15 cellular contexts compared by ENCODE assay signal in the genomic region with DNA sequence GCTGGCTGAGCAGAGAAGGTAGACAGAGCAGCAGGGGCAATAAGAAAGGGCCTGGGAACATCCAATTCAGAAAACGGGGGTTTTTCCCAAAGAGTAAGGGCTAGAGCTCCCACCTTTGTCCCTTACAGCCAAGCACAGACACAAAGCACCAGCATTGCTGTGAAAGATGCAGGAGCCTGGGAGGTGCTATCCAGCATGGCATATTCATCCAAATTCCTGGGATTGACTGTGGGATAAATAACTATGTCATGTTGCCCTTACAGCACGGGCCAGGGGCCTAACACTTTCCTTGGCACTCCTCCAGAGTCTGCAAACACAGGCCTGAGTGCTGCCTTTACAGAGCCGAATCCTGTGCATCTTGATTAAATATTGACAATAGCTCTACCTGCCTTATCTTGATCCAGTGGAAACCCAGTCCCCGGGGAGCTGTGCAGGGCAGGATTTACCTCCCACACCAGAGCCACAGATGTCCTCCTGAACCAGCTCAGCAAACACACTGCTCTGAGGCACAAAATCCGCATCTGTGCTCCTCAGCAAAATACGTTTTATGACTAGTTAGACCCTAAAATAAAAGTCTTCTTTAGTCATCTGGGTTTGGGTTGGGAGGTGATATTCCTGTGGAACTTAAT. TPM values are rescaled to one million over a fixed set of nuclear protein-coding genes. Genes with fewer than 3 reads are reported as not detected.
DNase-seq lines count a peak whose midpoint lies in the region; ATAC-seq and TF ChIP-seq lines count a peak whose summit lies in the region.
"Had no signal": no experiment of that assay in that cellular context is flagged by ENCODE, and none has a peak within 500 bp of the region (broad histone marks: within the 10 kb centered on the region; RNA-seq: fewer than 3 reads in every experiment).

No MANE protein-coding gene starts in this region.

- CTCF ChIA-PET in PC-3 (lab: Charles Lee), result no interaction called here

- TF ChIP-seq POLR2A in GM18505 (IDR thresholded peaks at IDR 0.05; ENCODE audit: borderline replicate concordance, extremely low read depth, insufficient read depth, insufficient read length), result no peak

- H3K9me2 ChIP-seq in PC-3 (replicated peaks; ENCODE audit: low read length), result no peaks in the 10 kb centered on the region

- peaks cover 21% of the 10 kb centered on the region; the same call in 1 of the 2 replicates for H3K27me3 ChIP-seq in PC-3 (ENCODE audit: low read length)
- H3K27me3 ChIP-seq in lower lobe of right lung (ENCODE audit: low read depth), result no peaks in the 10 kb centered on the region

- H3K4me1 ChIP-seq in PC-3 (ENCODE audit: insufficient read depth, low read length) (no peaks in the 10 kb centered on the region), lower lobe of right lung (peaks cover 19% of the 10 kb centered on the region)
- H3K4me1 ChIP-seq: BE2C had no signal

- H3K36me3 ChIP-seq in PC-3 (ENCODE audit: low read depth, low read length) (no peaks in the 10 kb centered on the region), lower lobe of right lung (no peaks in the 10 kb centered on the region)
- H3K36me3 ChIP-seq: BE2C had no signal

- H3F3A ChIP-seq in PC-3 (ENCODE audit: low read length, unreplicated experiment), result no peaks in the 10 kb centered on the region

- H3K27me3 Mint-ChIP-seq in glutamatergic neuron (ENCODE audit: unreplicated experiment), result no peaks in the 10 kb centered on the region
- H3K27me3 Mint-ChIP-seq: activated naive CD8-positive, alpha-beta T cell; stimulated activated naive CD8-positive, alpha-beta T cell treated with anti-CD3 and anti-CD28 coated beads, Interleukin-15, Interleukin-2, amounts not matched to agents 100 ng/mL and 50 ng/mL, for 24 hours had no signal

- BruUV-seq in PC-3 (replicated peaks; lab: Mats Ljungman, UMichigan), result no TSS peak

- no peak overlapping the region for H3K4me3 Mint-ChIP-seq in glutamatergic neuron (ENCODE audit: unreplicated experiment)
- H3K4me3 Mint-ChIP-seq: activated CD8-positive, alpha-beta memory T cell treated with anti-CD3 and anti-CD28 coated beads, Interleukin-2, amount 10 ng/mL, durations not matched to agents 7 days and 5 days; activated naive CD8-positive, alpha-beta T cell; stimulated activated naive CD8-positive, alpha-beta T cell treated with anti-CD3 and anti-CD28 coated beads, Interleukin-15, Interleukin-2, amounts not matched to agents 100 ng/mL and 50 ng/mL, for 24 hours had no signal

- H3K36me3 Mint-ChIP-seq in glutamatergic neuron (ENCODE audit: unreplicated experiment), result no peaks in the 10 kb centered on the region
- H3K36me3 Mint-ChIP-seq: activated CD8-positive, alpha-beta memory T cell treated with anti-CD3 and anti-CD28 coated beads, Interleukin-2, amount 10 ng/mL, durations not matched to agents 7 days and 5 days had no signal

- H3K9ac ChIP-seq in PC-3 (ENCODE audit: low read length), result no peak overlapping the region

- peaks cover 2% of the 10 kb centered on the region for H3K4me1 Mint-ChIP-seq in glutamatergic neuron (ENCODE audit: low read depth, unreplicated experiment)
- H3K4me1 Mint-ChIP-seq: activated CD8-positive, alpha-beta memory T cell treated with anti-CD3 and anti-CD28 coated beads, Interleukin-2, amount 10 ng/mL, durations not matched to agents 7 days and 5 days had no signal

- POLR2A ChIA-PET in PC-3 (lab: Charles Lee; ENCODE audit: unreplicated experiment), result no interaction called here

- DNase-seq in DMS 273 (lab: John Stamatoyannopoulos, UW; ENCODE audit: unreplicated experiment) (peak; percentile 58), NCI-H2029 (lab: John Stamatoyannopoulos, UW) (peak; percentile 90), PC-3 (peak; percentile 61), lower lobe of right lung (no peak), glutamatergic neuron (no peak), KG1 (lab: John Stamatoyannopoulos, UW) (no peak)
- DNase-seq: activated CD8-positive, alpha-beta memory T cell treated with anti-CD3 and anti-CD28 coated beads, Interleukin-2, amount 10 ng/mL, durations not matched to agents 7 days and 5 days; BE2C; retina had no signal

- H3K9me3 ChIP-seq in PC-3 (ENCODE audit: low read length), result no peaks in the 10 kb centered on the region
- no peaks in the 10 kb centered on the region for H3K9me3 ChIP-seq in lower lobe of right lung
- H3K9me3 ChIP-seq: BE2C had no signal

- H3K9me3 Mint-ChIP-seq in glutamatergic neuron (ENCODE audit: unreplicated experiment), result no peaks in the 10 kb centered on the region

- TF ChIP-seq CTCF in PC-3 (conservative IDR thresholded peaks at IDR 0.05; ENCODE audit: low read depth, low read length) (no peak), lower lobe of right lung (IDR thresholded peaks at IDR 0.05) (no peak), glutamatergic neuron (IDR thresholded peaks at IDR 0.05; ENCODE audit: partially characterized antibody, unreplicated experiment) (no peak)

- no peak overlapping the region for H2AFZ ChIP-seq in PC-3 (ENCODE audit: low read length)

- no peak overlapping the region for H3K27ac ChIP-seq in PC-3 (ENCODE audit: low read length)
- no peak overlapping the region for H3K27ac ChIP-seq in lower lobe of right lung
- H3K27ac ChIP-seq: RWPE1 had no signal

- intact Hi-C loops in PC-3 (cut with micrococcal nuclease) (no loop called here), lower lobe of right lung (cut with DNase I) (no loop called here)

- no peaks in the 10 kb centered on the region for H4K20me1 ChIP-seq in PC-3 (ENCODE audit: low read length)

- no peak overlapping the region for H3K4me2 ChIP-seq in PC-3 (ENCODE audit: low read length)

- no peak for ATAC-seq in PC-3
- ATAC-seq in lower lobe of right lung, result peak; percentile 61 to 77
- no peak for ATAC-seq in HG02973 (IDR thresholded peaks at IDR 0.05; ENCODE audit: unreplicated experiment)
- no peak for ATAC-seq in GM18505 (IDR thresholded peaks at IDR 0.05; ENCODE audit: unreplicated experiment)
- ATAC-seq: activated CD8-positive, alpha-beta memory T cell treated with anti-CD3 and anti-CD28 coated beads, Interleukin-2, amount 10 ng/mL, durations not matched to agents 7 days and 5 days had no signal

- no peak overlapping the region for H3K27ac Mint-ChIP-seq in glutamatergic neuron (ENCODE audit: unreplicated experiment)
- H3K27ac Mint-ChIP-seq: activated CD8-positive, alpha-beta memory T cell treated with anti-CD3 and anti-CD28 coated beads, Interleukin-2, amount 10 ng/mL, durations not matched to agents 7 days and 5 days; activated naive CD8-positive, alpha-beta T cell; stimulated activated naive CD8-positive, alpha-beta T cell treated with anti-CD3 and anti-CD28 coated beads, Interleukin-15, Interleukin-2, amounts not matched to agents 100 ng/mL and 50 ng/mL, for 24 hours had no signal

- no peaks in the 10 kb centered on the region for H3K79me2 ChIP-seq in PC-3 (ENCODE audit: low read length)

- no peak overlapping the region for H3K4me3 ChIP-seq in PC-3 (ENCODE audit: low read length)
- H3K4me3 ChIP-seq in lower lobe of right lung, result no peak overlapping the region

RNA-seq across cellular contexts. Expression of a gene that starts 36.3 kb away (rescaled TPM):
- total RNA-seq in PC-3 (2014; rRNA removed) (0.63 TPM in 1 of 2 replicates, not detected in the other), lower lobe of right lung (3.4 TPM), glutamatergic neuron (ENCODE audit: unreplicated experiment) (not detected)
- total RNA-seq: activated CD8-positive, alpha-beta memory T cell treated with anti-CD3 and anti-CD28 coated beads, Interleukin-2, amount 10 ng/mL, durations not matched to agents 7 days and 5 days; HT1080 had no signal

RNA-seq across cellular contexts. Expression of a gene that starts 44.5 kb away (rescaled TPM):
- not detected in 2 replicates for total RNA-seq in PC-3 (2014; rRNA removed)
- 3.4 TPM for total RNA-seq in lower lobe of right lung
- not detected for total RNA-seq in glutamatergic neuron (ENCODE audit: unreplicated experiment)
- total RNA-seq: HT1080 had no signal

Comparison
In these comparisons a context has a peak if more than half of its experiments do, and no peak if none do; other contexts are left out.
1. DNase-seq: peak in DMS 273 (single experiment), NCI-H2029 (single experiment) and PC-3 (single experiment); none in lower lobe of right lung (single experiment), glutamatergic neuron (single experiment) and KG1 (single experiment).
2. ATAC-seq: peak in lower lobe of right lung (2 of 2); none in PC-3 (single experiment), HG02973 (single experiment) and GM18505 (single experiment).